ENCODE assay signal across 8 cellular contexts in genomic region chr1:40078512-40079333, GRCh38. TPM values are rescaled to one million over a fixed set of nuclear protein-coding genes. Genes with fewer than 3 reads are reported as not detected.
DNase-seq lines count a peak whose midpoint lies in the region; ATAC-seq, FAIRE-seq and TF ChIP-seq lines count a peak whose summit lies in the region.

No MANE protein-coding gene starts in this region.

- peaks cover 42% of the 10 kb centered on the region for H3K4me1 ChIP-seq in lower lobe of right lung

- intact Hi-C loops in lower lobe of right lung (cut with DNase I), result no loop called here

- DNase-seq in GM12864 (ENCODE audit: low read depth) (no peak), NCI-H1930 (lab: John Stamatoyannopoulos, UW) (peak; percentile 5 to 27), T1000 (lab: John Stamatoyannopoulos, UW) (peak; percentile 28), cerebellum (ENCODE audit: low spot score) (peak; percentile 22), lower lobe of right lung (no peak), stromal cell of bone marrow (ENCODE audit: low read depth) (peak; percentile 25)

- no peaks in the 10 kb centered on the region for H3K27me3 ChIP-seq in lower lobe of right lung (ENCODE audit: low read depth)

- peaks cover 80% of the 10 kb centered on the region for H3K36me3 ChIP-seq in lower lobe of right lung

- ATAC-seq in lower lobe of right lung (peak; percentile 75 to 81), HG03139 (IDR thresholded peaks at IDR 0.05; ENCODE audit: unreplicated experiment) (no peak)

- H3K9me3 ChIP-seq in lower lobe of right lung, result no peaks in the 10 kb centered on the region

- peak; percentile 80 for FAIRE-seq in A204.1 (lab: Jason Lieb, UNC)

- no peak overlapping the region for H3K4me3 ChIP-seq in GM12864 (ENCODE audit: low read depth, low read length)
- H3K4me3 ChIP-seq in lower lobe of right lung, result no peak overlapping the region

- TF ChIP-seq CTCF in GM12864 (IDR thresholded peaks at IDR 0.05; ENCODE audit: low read depth, low read length, missing control alignments), result peak; percentile 85
- peak; percentile 78 for TF ChIP-seq CTCF in lower lobe of right lung (IDR thresholded peaks at IDR 0.05)

- no peak overlapping the region for H3K27ac ChIP-seq in lower lobe of right lung

RNA-seq across cellular contexts. Expression of gene PPT1, which starts 18.3 kb away (rescaled TPM):
- total RNA-seq in cerebellum (37.0 TPM), lower lobe of right lung (195 TPM)

RNA-seq across cellular contexts. Expression of gene CAP1, which starts 38.2 kb away (rescaled TPM):
- total RNA-seq in cerebellum, result 78.8 TPM
- 365 TPM for total RNA-seq in lower lobe of right lung

Comparison
In these comparisons a context has a peak if more than half of its experiments do, and no peak if none do; other contexts are left out.
1. DNase-seq: peak in NCI-H1930 (2 of 2), T1000 (single experiment), cerebellum (single experiment) and stromal cell of bone marrow (single experiment); none in GM12864 (single experiment) and lower lobe of right lung (single experiment).